ENCODE assay signal across 8 cellular contexts in genomic region chr21:34807146-34807880, GRCh38.
DNase-seq lines count a peak whose midpoint lies in the region; ATAC-seq and TF ChIP-seq lines count a peak whose summit lies in the region.

No MANE protein-coding gene starts in this region.

- peaks cover 75% of the 10 kb centered on the region for H3K4me1 Mint-ChIP-seq in activated naive CD8-positive, alpha-beta T cell treated with anti-CD3 and anti-CD28 coated beads for 36 hours
- peaks cover 98% of the 10 kb centered on the region for H3K4me1 Mint-ChIP-seq in stimulated activated effector memory CD8-positive, alpha-beta T cell treated with anti-CD3 and anti-CD28 coated beads, Interleukin-12 subunit alpha, Interleukin-12 subunit beta, amount 100 ng/mL, for 72 hours

- no peak for TF ChIP-seq EP300 in ovary (IDR thresholded peaks at IDR 0.05)

- peak overlapping the region; percentile 87 for H3K27ac Mint-ChIP-seq in activated naive CD8-positive, alpha-beta T cell treated with anti-CD3 and anti-CD28 coated beads for 36 hours
- H3K27ac Mint-ChIP-seq in stimulated activated effector memory CD8-positive, alpha-beta T cell treated with anti-CD3 and anti-CD28 coated beads, Interleukin-12 subunit alpha, Interleukin-12 subunit beta, amount 100 ng/mL, for 72 hours = peak overlapping the region; percentile 93

- H3K9me3 ChIP-seq in RWPE2 (ENCODE audit: severe bottlenecking) (peaks cover 13% of the 10 kb centered on the region), lung (ENCODE audit: control insufficient read depth in 2 of 2, insufficient read depth in 1 of 2, low read length in 1 of 2) (no peaks in the 10 kb centered on the region), HAP-1 (peaks cover 6% of the 10 kb centered on the region), ovary (no peaks in the 10 kb centered on the region)

- intact Hi-C loops in ovary (cut with DNase I) = no loop called here

- in situ Hi-C loops in HAP-1 (cut with MboI; ENCODE audit: low sequenced_read_pairs) = no loop called here

- peaks cover 15% of the 10 kb centered on the region for H3K9me3 Mint-ChIP-seq in activated naive CD8-positive, alpha-beta T cell treated with anti-CD3 and anti-CD28 coated beads for 36 hours
- H3K9me3 Mint-ChIP-seq in stimulated activated effector memory CD8-positive, alpha-beta T cell treated with anti-CD3 and anti-CD28 coated beads, Interleukin-12 subunit alpha, Interleukin-12 subunit beta, amount 100 ng/mL, for 72 hours = no peaks in the 10 kb centered on the region

- H3K4me3 ChIP-seq in RWPE2 (ENCODE audit: severe bottlenecking) = no peak overlapping the region
- no peak overlapping the region for H3K4me3 ChIP-seq in lung
- no peak overlapping the region for H3K4me3 ChIP-seq in HAP-1
- no peak overlapping the region for H3K4me3 ChIP-seq in ovary

- peaks cover 65% of the 10 kb centered on the region for H3K36me3 Mint-ChIP-seq in activated naive CD8-positive, alpha-beta T cell treated with anti-CD3 and anti-CD28 coated beads for 36 hours
- peaks cover 100% of the 10 kb centered on the region for H3K36me3 Mint-ChIP-seq in stimulated activated effector memory CD8-positive, alpha-beta T cell treated with anti-CD3 and anti-CD28 coated beads, Interleukin-12 subunit alpha, Interleukin-12 subunit beta, amount 100 ng/mL, for 72 hours

- peak overlapping the region; percentile 98 for H3K27ac ChIP-seq in RWPE2 (ENCODE audit: poor library complexity, severe bottlenecking)
- H3K27ac ChIP-seq in lung (ENCODE audit: low read depth in 1 of 2, low read length in 1 of 2) = peak overlapping the region in 1 of 2 donors; percentile 30
- no peak overlapping the region for H3K27ac ChIP-seq in ovary

- peak; percentile 100 for DNase-seq in A172 (ENCODE audit: low spot score)
- DNase-seq in RWPE2 (ENCODE audit: low spot score) = peak; percentile 88
- DNase-seq in activated naive CD8-positive, alpha-beta T cell treated with anti-CD3 and anti-CD28 coated beads for 36 hours = peak; percentile 73
- DNase-seq in lung (ENCODE audit: low spot score) = no peak
- peak in 1 of 2 donors; percentile 53 for DNase-seq in stimulated activated effector memory CD8-positive, alpha-beta T cell treated with anti-CD3 and anti-CD28 coated beads, Interleukin-12 subunit alpha, Interleukin-12 subunit beta, amount 100 ng/mL, for 72 hours (ENCODE audit: low spot score in 2 of 2)
- no peak for DNase-seq in HAP-1 (ENCODE audit: low spot score in 2 of 2)
- no peak for DNase-seq in ovary

- TF ChIP-seq CTCF in RWPE2 (IDR thresholded peaks at IDR 0.05; ENCODE audit: poor library complexity, severe bottlenecking) (no peak), lung (IDR thresholded peaks at IDR 0.05; ENCODE audit: control extremely low read depth, extremely low read depth) (no peak), ovary (IDR thresholded peaks at IDR 0.05) (no peak)

- ATAC-seq in GM21717 (IDR thresholded peaks at IDR 0.05; ENCODE audit: unreplicated experiment) = peak; percentile 56
- peak; percentile 84 for ATAC-seq in RWPE2 (ENCODE audit: low read depth)
- peak; percentile 56 for ATAC-seq in lung (ENCODE audit: insufficient read depth, low FRiP score)
- ATAC-seq in stimulated activated effector memory CD8-positive, alpha-beta T cell treated with anti-CD3 and anti-CD28 coated beads, Interleukin-12 subunit alpha, Interleukin-12 subunit beta, amount 100 ng/mL, for 72 hours = peak; percentile 96

- no peaks in the 10 kb centered on the region for H3K27me3 Mint-ChIP-seq in activated naive CD8-positive, alpha-beta T cell treated with anti-CD3 and anti-CD28 coated beads for 36 hours

- H3K36me3 ChIP-seq in RWPE2 (ENCODE audit: low read depth) (peaks cover 81% of the 10 kb centered on the region), lung (ENCODE audit: control insufficient read depth in 2 of 2, insufficient read depth in 2 of 2, low read length in 2 of 2) (peaks cover 0 to 4% of the 10 kb centered on the region in 2 donors), HAP-1 (replicated peaks) (no peaks in the 10 kb centered on the region; the same call in 1 of the 2 replicates), ovary (no peaks in the 10 kb centered on the region)

- WGBS in lung, 2 donors = 75 to 82% methylated on average over 7 of the region's 7 CpGs
- WGBS in ovary, 3 donors = 92 to 93% (median 92%) methylated on average over 7 of the region's 7 CpGs

- no peak for TF ChIP-seq POLR2A in ovary (IDR thresholded peaks at IDR 0.05)

- peak overlapping the region; percentile 34 for H3K4me3 Mint-ChIP-seq in activated naive CD8-positive, alpha-beta T cell treated with anti-CD3 and anti-CD28 coated beads for 36 hours
- H3K4me3 Mint-ChIP-seq in stimulated activated effector memory CD8-positive, alpha-beta T cell treated with anti-CD3 and anti-CD28 coated beads, Interleukin-12 subunit alpha, Interleukin-12 subunit beta, amount 100 ng/mL, for 72 hours = peak overlapping the region; percentile 64

- no peaks in the 10 kb centered on the region for H3K27me3 ChIP-seq in RWPE2 (ENCODE audit: insufficient read depth, poor library complexity, severe bottlenecking)
- no peaks in the 10 kb centered on the region for H3K27me3 ChIP-seq in lung (ENCODE audit: control insufficient read depth, insufficient read depth)
- H3K27me3 ChIP-seq in HAP-1 (ENCODE audit: low read depth) = no peaks in the 10 kb centered on the region
- no peaks in the 10 kb centered on the region for H3K27me3 ChIP-seq in ovary

- H3K4me1 ChIP-seq in RWPE2 (ENCODE audit: insufficient read depth, poor library complexity, severe bottlenecking) (peaks cover 53% of the 10 kb centered on the region), lung (ENCODE audit: control insufficient read depth in 2 of 2, insufficient read depth in 2 of 2, low read length in 2 of 2) (peaks cover 0 to 2% of the 10 kb centered on the region in 2 donors), HAP-1 (no peaks in the 10 kb centered on the region; the same call in 1 of the 2 replicates), ovary (ENCODE audit: insufficient read depth) (peaks cover 8% of the 10 kb centered on the region)

Comparison
In these comparisons a context has a peak if more than half of its experiments do, and no peak if none do; other contexts are left out.
1. DNase-seq: peak in A172 (single experiment), RWPE2 (single experiment) and activated naive CD8-positive, alpha-beta T cell treated with anti-CD3 and anti-CD28 coated beads for 36 hours (single experiment); none in lung (single experiment), HAP-1 (0 of 2) and ovary (0 of 5).
2. Peak in every context shown above with its lines, with median percentiles within 50 percentile points of each other: ATAC-seq.